18 cellular contexts compared by ENCODE assay signal in genomic region chr2:163173591-163173990, GRCh38.
"Had no signal": no experiment of that assay in that cellular context is flagged by ENCODE, and none has a peak within 500 bp of the region (broad histone marks: within the 10 kb centered on the region; RNA-seq: fewer than 3 reads in every experiment).

No MANE protein-coding gene starts in this region.

- H3K27ac ChIP-seq: coronary artery, neutrophil had no signal

- H3K36me3 ChIP-seq: neutrophil had no signal

- H3K27me3 Mint-ChIP-seq: natural killer cell treated with Interleukin-12 subunit alpha and Interleukin-12 subunit beta and Interleukin-15 and Interleukin-18, amount 100 ng/mL, for 72 hours had no signal

- H3K27me3 ChIP-seq: neutrophil had no signal

- DNase-seq: central memory CD4-positive, alpha-beta T cell; effector CD4-positive, alpha-beta T cell; endodermal cell; foreskin melanocyte; head of caudate nucleus; hypothalamus; left cardiac atrium; left ventricle myocardium superior; posterior cingulate gyrus; right cardiac atrium; small intestine; stimulated activated CD4-positive, alpha-beta T cell treated with anti-CD3 and anti-CD28 coated beads, Interleukin-12 subunit alpha, Interleukin-12 subunit beta, amount 100 ng/mL, for 4 hours; stimulated activated CD4-positive, alpha-beta T cell treated with anti-CD3 and anti-CD28 coated beads, Interleukin-2, amount 100 ng/mL, for 48 hours; stimulated activated naive CD4-positive, alpha-beta T cell treated with Interleukin-2 at 50 U/mL for 16 hours had no signal

- H3K36me3 Mint-ChIP-seq: natural killer cell treated with Interleukin-12 subunit alpha and Interleukin-12 subunit beta and Interleukin-15 and Interleukin-18, amount 100 ng/mL, for 72 hours; type B pancreatic cell had no signal

- H3K9me3 ChIP-seq: neutrophil had no signal

- ATAC-seq: left cardiac atrium; left ventricle myocardium superior; natural killer cell treated with Interleukin-12 subunit alpha and Interleukin-12 subunit beta and Interleukin-15 and Interleukin-18, amount 100 ng/mL, for 72 hours; right cardiac atrium had no signal

- H3K9me3 Mint-ChIP-seq: endodermal cell; natural killer cell treated with Interleukin-12 subunit alpha and Interleukin-12 subunit beta and Interleukin-15 and Interleukin-18, amount 100 ng/mL, for 72 hours; type B pancreatic cell had no signal

- H3K4me3 ChIP-seq: coronary artery had no signal

- H3K27ac Mint-ChIP-seq: endodermal cell; natural killer cell treated with Interleukin-12 subunit alpha and Interleukin-12 subunit beta and Interleukin-15 and Interleukin-18, amount 100 ng/mL, for 72 hours; type B pancreatic cell had no signal

- H3K4me3 Mint-ChIP-seq: endodermal cell; natural killer cell treated with Interleukin-12 subunit alpha and Interleukin-12 subunit beta and Interleukin-15 and Interleukin-18, amount 100 ng/mL, for 72 hours; type B pancreatic cell had no signal
